In the genomic region with DNA sequence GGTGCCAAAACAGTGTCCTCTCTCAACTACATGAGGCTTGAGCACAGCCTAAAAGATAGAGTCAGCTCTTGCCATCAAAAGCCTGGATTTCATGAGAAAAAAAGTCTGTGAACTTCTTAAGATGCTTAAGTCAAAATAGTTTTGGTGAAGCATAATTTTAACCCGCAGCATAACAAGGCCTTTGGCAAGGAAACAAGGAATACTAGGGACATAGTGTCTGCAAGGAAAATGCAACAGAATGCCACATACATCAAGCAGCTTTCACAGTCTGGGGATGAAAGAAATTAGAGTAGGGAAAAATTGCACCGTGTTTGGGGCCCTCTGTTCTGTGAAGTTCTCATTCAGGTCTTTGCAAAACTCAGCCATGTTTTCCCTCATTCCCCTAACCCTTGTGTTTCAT, we compare ENCODE assay signal across 18 cellular contexts.
DNase-seq lines count a peak whose midpoint lies in the region; ATAC-seq and TF ChIP-seq lines count a peak whose summit lies in the region.
"Had no signal": no experiment of that assay in that cellular context is flagged by ENCODE, and none has a peak within 500 bp of the region (broad histone marks: within the 10 kb centered on the region; RNA-seq: fewer than 3 reads in every experiment).

No MANE protein-coding gene starts in this region.

- 2 to 7% methylated on average over 2 of the region's 2 CpGs for WGBS in GM23248 (ENCODE audit: low coverage in 1 of 2, low lambda C conversion rate in 2 of 2, missing lambda C conversion rate in 2 of 2), 2 experiments

- DNase-seq in AG04449 (ENCODE audit: low read depth, low spot score) (peak; percentile 24), GM23248 (peak; percentile 49), adipocyte (ENCODE audit: low read depth) (peak; percentile 44), myocyte (ENCODE audit: low read depth) (peak; percentile 4), cortex of kidney (lab: John Stamatoyannopoulos, UW) (no peak), putamen (ENCODE audit: low spot score) (no peak)
- DNase-seq: 8988T, COR-L47, DMS153, KBM-7, MG63, NCI-H1092, NCI-H146, NCI-H2081, NCI-H510A treated with DMSO at 0.1 percent for 48 hours had no signal

- peak overlapping the region; percentile 69 for H3K4me2 ChIP-seq in GM23248 (ENCODE audit: unreplicated experiment)

- H3K9me2 ChIP-seq in GM23248 (ENCODE audit: insufficient read depth): no peaks in the 10 kb centered on the region; the same call in 1 of the 2 replicates

- no peaks in the 10 kb centered on the region for H3K79me2 ChIP-seq in GM23248 (ENCODE audit: insufficient read depth)

- H3K9ac ChIP-seq in GM23248 (no peak overlapping the region), adipocyte (ENCODE audit: low read length) (peak overlapping the region; percentile 36)

- no peak for ATAC-seq in HG03457 (IDR thresholded peaks at IDR 0.05; ENCODE audit: unreplicated experiment)
- ATAC-seq in HG02852 (IDR thresholded peaks at IDR 0.05; ENCODE audit: unreplicated experiment): no peak
- ATAC-seq: Panc1 had no signal

- peak overlapping the region; percentile 92 for H2AFZ ChIP-seq in GM23248

- H3F3A ChIP-seq in GM23248 (ENCODE audit: insufficient read depth): peaks cover 12% of the 10 kb centered on the region

- no peak overlapping the region for H3K4me3 ChIP-seq in AG04449 (ENCODE audit: low read depth, low read length)
- peak overlapping the region; percentile 38; the same call in 1 of the 2 replicates for H3K4me3 ChIP-seq in GM23248
- H3K4me3 ChIP-seq in adipocyte (ENCODE audit: low read length): peak overlapping the region; percentile 18
- H3K4me3 ChIP-seq: MG63 had no signal

- no peak for TF ChIP-seq CTCF in AG04449 (IDR thresholded peaks at IDR 0.05; ENCODE audit: insufficient read depth, low read length, missing control alignments)

- H3K27me3 ChIP-seq in GM23248 (replicated peaks; ENCODE audit: insufficient read depth): no peaks in the 10 kb centered on the region
- no peaks in the 10 kb centered on the region for H3K27me3 ChIP-seq in adipocyte (replicated peaks; ENCODE audit: control insufficient read depth, insufficient read depth, low read length)
- H3K27me3 ChIP-seq: MG63 had no signal

- H3K4me1 ChIP-seq in GM23248 (ENCODE audit: insufficient read depth) (peaks cover 17% of the 10 kb centered on the region), adipocyte (ENCODE audit: control insufficient read depth, insufficient read depth, low read length) (peaks cover 12% of the 10 kb centered on the region)

- POLR2A ChIA-PET in AG04449 (lab: Yijun Ruan, JAX): no interaction called here

- H4K20me1 ChIP-seq in GM23248 (ENCODE audit: insufficient read depth): no peaks in the 10 kb centered on the region

- peak overlapping the region; percentile 52 for H3K27ac ChIP-seq in GM23248

- CTCF ChIA-PET in AG04449 (lab: Yijun Ruan, JAX): interaction anchor here (1.3 kb wide), 1 partner anchor 142 kb away, joined by 5 read pairs; no protein-coding TSS in a partner anchor

- H3K36me3 ChIP-seq in GM23248 (ENCODE audit: low read depth) (no peaks in the 10 kb centered on the region), adipocyte (ENCODE audit: control insufficient read depth, insufficient read depth, low read length, severe bottlenecking) (no peaks in the 10 kb centered on the region)
- H3K36me3 ChIP-seq: MG63 had no signal

- no peaks in the 10 kb centered on the region for H3K9me3 ChIP-seq in GM23248 (ENCODE audit: low read depth)
- no peaks in the 10 kb centered on the region for H3K9me3 ChIP-seq in adipocyte (ENCODE audit: control insufficient read depth, low read length)
- H3K9me3 ChIP-seq: MG63 had no signal

- in situ Hi-C loops in GM23248 (cut with MboI): no loop called here

Comparison
In these comparisons a context has a peak if more than half of its experiments do, and no peak if none do; other contexts are left out.
1. DNase-seq: peak in AG04449 (single experiment), GM23248 (single experiment), adipocyte (single experiment) and myocyte (single experiment); none in cortex of kidney (single experiment) and putamen (single experiment).